In genomic region chr7:51226916-51227535, GRCh38 we compare ENCODE assay signal across 21 cellular contexts.
"Had no signal": no experiment of that assay in that cellular context is flagged by ENCODE, and none has a peak within 500 bp of the region (broad histone marks: within the 10 kb centered on the region; RNA-seq: fewer than 3 reads in every experiment).

No MANE protein-coding gene starts in this region.

- H3K4me1 ChIP-seq: adrenal gland, right atrium auricular region, testis had no signal

- H3K27ac ChIP-seq: adrenal gland, right atrium auricular region, testis had no signal

- H3K36me3 Mint-ChIP-seq: activated naive CD4-positive, alpha-beta T cell treated with anti-CD3 and anti-CD28 coated beads, Interleukin-2, amount 50 U/mL, for 72 hours; T-cell had no signal

- H3K27me3 ChIP-seq: adrenal gland, hepatocyte, right atrium auricular region, testis, upper lobe of right lung had no signal

- DNase-seq: activated CD4-positive, alpha-beta T cell treated with anti-CD3 and anti-CD28 coated beads for 48 hours; activated CD4-positive, CD25-positive, alpha-beta regulatory T cell; activated gamma-delta T cell treated with Interleukin-2 at 50 U/mL for 16 hours; activated T-cell treated with anti-CD3 and anti-CD28 coated beads for 4 hours; adrenal gland; foreskin fibroblast; midbrain; stimulated activated CD4-positive, alpha-beta T cell treated with anti-CD3 and anti-CD28 coated beads, Interleukin-2, amount 100 ng/mL, for 24 hours; stimulated activated naive CD4-positive, alpha-beta T cell treated with Interleukin-2 at 50 U/mL for 16 hours; T-cell; T-helper 9 cell; testis; upper lobe of right lung had no signal

- ATAC-seq: SK-N-SH treated with all-trans-retinoic acid at 6 μM for 48 hours, upper lobe of right lung had no signal

- H3K4me1 Mint-ChIP-seq: T-cell had no signal

- H3K36me3 ChIP-seq: adrenal gland, right atrium auricular region, upper lobe of right lung had no signal

- H3K4me3 Mint-ChIP-seq: activated T-helper 1 cell treated with anti-CD3 and anti-CD28 coated beads, Interleukin-12 subunit alpha, Interleukin-12 subunit beta, Interleukin-2, Interleukin-4 antibody, amounts not matched to agents 30 ng/mL and 10 ng/mL and 1 ng/mL, durations not matched to agents 14 hours and 24 hours and 36 hours; nephron; T-cell had no signal

- H3K4me3 ChIP-seq: adrenal gland, hepatocyte, lung, right atrium auricular region, testis, upper lobe of right lung had no signal

- H3K9me3 ChIP-seq: adrenal gland, right atrium auricular region, testis, upper lobe of right lung had no signal

- H3K27ac Mint-ChIP-seq: activated naive CD4-positive, alpha-beta T cell treated with anti-CD3 and anti-CD28 coated beads, Interleukin-2, amount 50 U/mL, for 72 hours; activated T-helper 1 cell treated with anti-CD3 and anti-CD28 coated beads, Interleukin-12 subunit alpha, Interleukin-12 subunit beta, Interleukin-2, Interleukin-4 antibody, amounts not matched to agents 30 ng/mL and 10 ng/mL and 1 ng/mL, durations not matched to agents 14 hours and 24 hours and 36 hours; nephron; progenitor cell of endocrine pancreas; T-cell had no signal

- H3K9me3 Mint-ChIP-seq: activated naive CD4-positive, alpha-beta T cell treated with anti-CD3 and anti-CD28 coated beads, Interleukin-2, amount 50 U/mL, for 72 hours; activated T-helper 1 cell treated with anti-CD3 and anti-CD28 coated beads, Interleukin-12 subunit alpha, Interleukin-12 subunit beta, Interleukin-2, Interleukin-4 antibody, amounts not matched to agents 30 ng/mL and 10 ng/mL and 1 ng/mL, durations not matched to agents 14 hours and 24 hours and 36 hours; nephron; T-cell had no signal
